In the genomic region with DNA sequence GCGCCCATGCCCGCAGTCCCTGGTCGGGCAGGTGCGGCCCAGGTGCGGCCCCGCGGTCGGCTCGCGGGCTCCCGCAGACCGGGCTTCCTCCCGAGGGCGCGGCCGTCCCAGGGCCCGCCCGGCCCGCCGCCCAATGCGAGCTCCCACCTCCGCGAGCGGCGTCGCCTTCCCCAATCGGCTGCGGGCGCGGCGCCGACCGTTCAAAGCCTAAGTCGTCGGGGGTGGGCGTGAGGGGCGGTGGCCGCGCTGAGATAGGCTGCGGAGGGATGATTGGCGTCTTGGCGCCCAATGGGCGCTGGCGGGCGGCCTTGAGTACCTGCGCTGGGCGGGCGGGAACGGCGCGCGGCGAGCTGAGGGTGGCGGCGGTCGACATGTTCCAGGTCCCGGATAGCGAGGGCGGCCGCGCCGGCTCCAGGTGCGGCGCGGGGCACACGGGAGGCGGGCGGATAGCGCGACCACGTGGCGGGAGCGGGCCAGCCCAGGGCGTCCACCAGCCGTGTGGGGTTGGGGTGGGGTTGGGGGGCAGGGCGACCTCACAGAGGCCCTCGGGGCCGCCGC, we compare ENCODE assay signal across 8 cellular contexts. TPM values are rescaled to one million over a fixed set of nuclear protein-coding genes. Genes with fewer than 3 reads are reported as not detected.
A peak's percentile ranks its signal among the peaks of the same experiment; 100 is the strongest.
DNase-seq lines count a peak whose midpoint lies in the region; ATAC-seq and TF ChIP-seq lines count a peak whose summit lies in the region.

A gene with protein sequence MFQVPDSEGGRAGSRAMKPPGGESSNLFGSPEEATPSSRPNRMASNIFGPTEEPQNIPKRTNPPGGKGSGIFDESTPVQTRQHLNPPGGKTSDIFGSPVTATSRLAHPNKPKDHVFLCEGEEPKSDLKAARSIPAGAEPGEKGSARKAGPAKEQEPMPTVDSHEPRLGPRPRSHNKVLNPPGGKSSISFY (plus strand): TSS at position 338 of the 558 bp plus-strand sequence. CDS start 34 bp downstream, at position 372.

- ATAC-seq in CD8-positive, alpha-beta T cell: peak; percentile 97
- peak; percentile 91 for ATAC-seq in GM19467 (IDR thresholded peaks at IDR 0.05; ENCODE audit: unreplicated experiment)
- peak; percentile 93 for ATAC-seq in memory B cell (ENCODE audit: low read depth)

- POLR2A ChIA-PET in CD8-positive, alpha-beta T cell (lab: Charles Lee): interaction anchor here (0.8 to 2.8 kb wide), 6 partner anchors 28 to 478 kb away, joined by 3 to 26 read pairs (median 4); a partner anchor contains a TSS

- peak within 1 kb of the TSS; percentile 37 for H3K27ac ChIP-seq in CD8-positive, alpha-beta T cell (ENCODE audit: low read depth, low read length)
- H3K27ac ChIP-seq in effector memory CD4-positive, alpha-beta T cell (ENCODE audit: insufficient read depth, low read length, poor library complexity, severe bottlenecking): peak within 1 kb of the TSS; percentile 67

- H3K4me3 Mint-ChIP-seq in CD8-positive, alpha-beta T cell: peak within 1 kb of the TSS; percentile 88
- H3K4me3 Mint-ChIP-seq in memory B cell: peak within 1 kb of the TSS; percentile 88

- no peaks in the 10 kb centered on the region for H3K9me3 Mint-ChIP-seq in CD8-positive, alpha-beta T cell
- H3K9me3 Mint-ChIP-seq in memory B cell: no peaks in the 10 kb centered on the region

- intact Hi-C loops in CD8-positive, alpha-beta T cell (cut with DNase I, micrococcal nuclease): loop anchor here (1.0 kb wide), 5 partner anchors 27 to 258 kb away; a partner anchor contains a TSS

- peak; percentile 87 to 97 (median 94) for DNase-seq in CD8-positive, alpha-beta T cell
- DNase-seq in HS-5 (ENCODE audit: low read depth): peak; percentile 77
- DNase-seq in NK-92 (lab: John Stamatoyannopoulos, UW; ENCODE audit: unreplicated experiment): peak; percentile 62
- DNase-seq in activated CD8-positive, alpha-beta memory T cell treated with anti-CD3 and anti-CD28 coated beads for 1 hour (ENCODE audit: extremely low read depth in 1 of 2, low read depth in 1 of 2): peak; percentile 88 to 90
- DNase-seq in effector memory CD4-positive, alpha-beta T cell: peak; percentile 87 to 92 (median 91)
- DNase-seq in memory B cell (ENCODE audit: low spot score in 2 of 2): peak; percentile 90 to 92
- peak; percentile 89 for DNase-seq in stimulated activated CD8-positive, alpha-beta memory T cell treated with anti-CD3 and anti-CD28 coated beads, Interleukin-12 subunit alpha, Interleukin-12 subunit beta, amount 100 ng/mL, for 1 hour (ENCODE audit: low read depth)

- H3K36me3 ChIP-seq in CD8-positive, alpha-beta T cell (ENCODE audit: insufficient read depth, low read length): peaks cover 11% of the 10 kb centered on the region
- peaks cover 8% of the 10 kb centered on the region for H3K36me3 ChIP-seq in effector memory CD4-positive, alpha-beta T cell (ENCODE audit: control insufficient read depth, insufficient read depth, low read length)

- H3K4me1 Mint-ChIP-seq in CD8-positive, alpha-beta T cell (ENCODE audit: low read depth): peaks cover 27% of the 10 kb centered on the region
- peaks cover 12% of the 10 kb centered on the region for H3K4me1 Mint-ChIP-seq in memory B cell

- no peaks in the 10 kb centered on the region for H3K27me3 ChIP-seq in CD8-positive, alpha-beta T cell (ENCODE audit: insufficient read depth, low read length)
- H3K27me3 ChIP-seq in effector memory CD4-positive, alpha-beta T cell (replicated peaks; ENCODE audit: control insufficient read depth, insufficient read depth, low read length, poor library complexity, severe bottlenecking): no peaks in the 10 kb centered on the region

- TF ChIP-seq CTCF in CD8-positive, alpha-beta T cell (IDR thresholded peaks at IDR 0.05): no peak

- peak within 1 kb of the TSS; percentile 54 for H3K4me3 ChIP-seq in CD8-positive, alpha-beta T cell (ENCODE audit: low read depth, low read length)
- peak within 1 kb of the TSS; percentile 70 for H3K4me3 ChIP-seq in effector memory CD4-positive, alpha-beta T cell (ENCODE audit: insufficient read depth, low read depth, low read length, poor library complexity, severe bottlenecking)

- peaks cover 15% of the 10 kb centered on the region for H3K4me1 ChIP-seq in CD8-positive, alpha-beta T cell (ENCODE audit: insufficient read depth, low read length)
- peaks cover 6% of the 10 kb centered on the region for H3K4me1 ChIP-seq in effector memory CD4-positive, alpha-beta T cell (ENCODE audit: control insufficient read depth, insufficient read depth, low read length, poor library complexity, severe bottlenecking)

- H3K27me3 Mint-ChIP-seq in CD8-positive, alpha-beta T cell (ENCODE audit: low read depth): no peaks in the 10 kb centered on the region
- H3K27me3 Mint-ChIP-seq in memory B cell: no peaks in the 10 kb centered on the region

- no peaks in the 10 kb centered on the region for H3K9me3 ChIP-seq in CD8-positive, alpha-beta T cell (ENCODE audit: low read length)
- H3K9me3 ChIP-seq in effector memory CD4-positive, alpha-beta T cell (ENCODE audit: control insufficient read depth, low read length): no peaks in the 10 kb centered on the region

- CTCF ChIA-PET in CD8-positive, alpha-beta T cell (lab: Charles Lee): interaction anchor here (1.3 to 1.6 kb wide), 3 partner anchors 17 to 28 kb away, joined by 3 to 8 read pairs (median 5); a partner anchor contains a TSS

- H3K27ac Mint-ChIP-seq in CD8-positive, alpha-beta T cell: peak within 1 kb of the TSS; percentile 62
- peak within 1 kb of the TSS; percentile 74 for H3K27ac Mint-ChIP-seq in memory B cell

- H3K36me3 Mint-ChIP-seq in CD8-positive, alpha-beta T cell: peaks cover 28% of the 10 kb centered on the region
- peaks cover 5% of the 10 kb centered on the region for H3K36me3 Mint-ChIP-seq in memory B cell

RNA-seq across cellular contexts. Expression of the gene that starts here (rescaled TPM):
- total RNA-seq in CD8-positive, alpha-beta T cell: 1 to 10 TPM; 1.4 to 2.8 TPM

Comparison
In these comparisons a context has a peak if more than half of its experiments do, and no peak if none do; other contexts are left out.
1. Peak in every context shown above with its lines: DNase-seq, ATAC-seq, H3K4me3 ChIP-seq and H3K27ac ChIP-seq.